12 cellular contexts compared by ENCODE assay signal in genomic region chr5:83538788-83539535, GRCh38.
DNase-seq lines count a peak whose midpoint lies in the region; ATAC-seq and TF ChIP-seq lines count a peak whose summit lies in the region.
"Had no signal": no experiment of that assay in that cellular context is flagged by ENCODE, and none has a peak within 500 bp of the region (broad histone marks: within the 10 kb centered on the region; RNA-seq: fewer than 3 reads in every experiment).

No MANE protein-coding gene starts in this region.

- H3K27me3 ChIP-seq in DND-41 (ENCODE audit: insufficient read depth, low read length, poor library complexity) (no peaks in the 10 kb centered on the region), OCI-LY3 (ENCODE audit: low read depth, low read length) (no peaks in the 10 kb centered on the region), ascending aorta (no peaks in the 10 kb centered on the region), gastrocnemius medialis (no peaks in the 10 kb centered on the region)

- H3K9ac ChIP-seq in DND-41 (ENCODE audit: low read depth, low read length) = no peak overlapping the region
- H3K9ac ChIP-seq in OCI-LY3 (ENCODE audit: low read length) = no peak overlapping the region; the same call in 1 of the 2 replicates

- peak; percentile 75 for ATAC-seq in DND-41 (ENCODE audit: insufficient read depth, low read depth)
- peak; percentile 85 for ATAC-seq in GM19395 (IDR thresholded peaks at IDR 0.05; ENCODE audit: unreplicated experiment)
- peak; percentile 73 for ATAC-seq in HG02970 (IDR thresholded peaks at IDR 0.05; ENCODE audit: low FRiP score, unreplicated experiment)
- no peak for ATAC-seq in gastrocnemius medialis

- H4K20me1 ChIP-seq in DND-41 (ENCODE audit: insufficient read depth, low read length) (no peaks in the 10 kb centered on the region), OCI-LY3 (ENCODE audit: insufficient read depth, low read length) (no peaks in the 10 kb centered on the region)

- H3K79me2 ChIP-seq in DND-41 (ENCODE audit: insufficient read depth, low read length) (no peaks in the 10 kb centered on the region), OCI-LY3 (ENCODE audit: low read length) (no peaks in the 10 kb centered on the region)

- no peak for TF ChIP-seq POLR2A in gastrocnemius medialis (IDR thresholded peaks at IDR 0.05)

- H3K4me2 ChIP-seq in DND-41 (ENCODE audit: insufficient read depth, low read length) (peak overlapping the region; percentile 47), OCI-LY3 (ENCODE audit: low read length) (peak overlapping the region; percentile 53)

- TF ChIP-seq CTCF in DND-41 (IDR thresholded peaks at IDR 0.05; ENCODE audit: borderline replicate concordance, extremely low read depth, low read length, poor library complexity, severe bottlenecking) = no peak
- TF ChIP-seq CTCF in OCI-LY3 (IDR thresholded peaks at IDR 0.05; ENCODE audit: low read depth, low read length) = no peak
- no peak for TF ChIP-seq CTCF in ascending aorta (IDR thresholded peaks at IDR 0.05)
- TF ChIP-seq CTCF in gastrocnemius medialis (IDR thresholded peaks at IDR 0.05 in 4 of 5, conservative IDR thresholded peaks at IDR 0.05 in 1 of 5) = no peak

- H3K4me1 ChIP-seq in DND-41 (ENCODE audit: insufficient read depth, low read length) = peaks cover 14% of the 10 kb centered on the region
- H3K4me1 ChIP-seq in OCI-LY3 (ENCODE audit: low read length) = peaks cover 16% of the 10 kb centered on the region
- H3K4me1 ChIP-seq in ascending aorta = peaks cover 0 to 8% of the 10 kb centered on the region in 2 donors
- no peaks in the 10 kb centered on the region for H3K4me1 ChIP-seq in gastrocnemius medialis
- H3K4me1 ChIP-seq: HAP-1 had no signal

- in situ Hi-C loops in gastrocnemius medialis (cut with MboI; ENCODE audit: low sequenced_read_pairs in 4 of 4) = no loop called here

- no peaks in the 10 kb centered on the region for H3K9me3 ChIP-seq in DND-41 (ENCODE audit: insufficient read depth, low read length, severe bottlenecking)
- no peaks in the 10 kb centered on the region for H3K9me3 ChIP-seq in OCI-LY3 (ENCODE audit: insufficient read depth, low read length)
- no peaks in the 10 kb centered on the region for H3K9me3 ChIP-seq in ascending aorta
- no peaks in the 10 kb centered on the region for H3K9me3 ChIP-seq in gastrocnemius medialis
- H3K9me3 ChIP-seq: HAP-1 had no signal

- intact Hi-C loops in ascending aorta (cut with DNase I) = no loop called here
- intact Hi-C loops in gastrocnemius medialis (cut with DNase I; ENCODE audit: low total_unique reads) = no loop called here

- H3K36me3 ChIP-seq in DND-41 (ENCODE audit: insufficient read depth, low read length) (no peaks in the 10 kb centered on the region), OCI-LY3 (replicated peaks; ENCODE audit: low read depth, low read length) (no peaks in the 10 kb centered on the region), ascending aorta (peaks cover 20 to 27% of the 10 kb centered on the region in 2 donors), gastrocnemius medialis (no peaks in the 10 kb centered on the region)
- H3K36me3 ChIP-seq: HAP-1 had no signal

- H2AFZ ChIP-seq in DND-41 (ENCODE audit: low read depth, low read length) = peak overlapping the region; percentile 69
- peak overlapping the region; percentile 26; the same call in 1 of the 2 replicates for H2AFZ ChIP-seq in OCI-LY3 (ENCODE audit: low read depth, low read length)

- DNase-seq in DND-41 = no peak
- DNase-seq in stimulated activated CD4-positive, alpha-beta T cell treated with anti-CD3 and anti-CD28 coated beads, Interleukin-2, amount 100 ng/mL, for 24 hours = no peak
- DNase-seq in ascending aorta (ENCODE audit: low spot score in 2 of 2) = no peak
- no peak for DNase-seq in NCI-H1417 treated with DMSO at 0.1 percent for 48 hours (lab: John Stamatoyannopoulos, UW)
- DNase-seq in gastrocnemius medialis = no peak
- DNase-seq: activated B cell treated with CpG ODN at 0.5 μM for 24 hours; caudate nucleus; CD8-positive, alpha-beta memory T cell had no signal

- peak overlapping the region in 1 of 2 experiments; percentile 3; a peak in 2 of 4 replicates for H3K4me3 ChIP-seq in DND-41 (ENCODE audit: low read depth in 1 of 2, low read length in 2 of 2)
- peak overlapping the region; percentile 38 for H3K4me3 ChIP-seq in OCI-LY3 (ENCODE audit: low read length)
- no peak overlapping the region for H3K4me3 ChIP-seq in ascending aorta
- H3K4me3 ChIP-seq in gastrocnemius medialis = no peak overlapping the region
- H3K4me3 ChIP-seq: HAP-1 had no signal

- H3K27ac ChIP-seq in DND-41 (ENCODE audit: low read length) (peak overlapping the region; percentile 34), OCI-LY3 (ENCODE audit: low read length) (peak overlapping the region; percentile 71), ascending aorta (no peak overlapping the region), gastrocnemius medialis (no peak overlapping the region)

Comparison
In these comparisons a context has a peak if more than half of its experiments do, and no peak if none do; other contexts are left out.
1. ATAC-seq: peak in DND-41 (single experiment), GM19395 (single experiment) and HG02970 (single experiment); none in gastrocnemius medialis (0 of 2).
2. H3K27ac ChIP-seq: peak in DND-41 (single experiment) and OCI-LY3 (single experiment); none in ascending aorta (0 of 2) and gastrocnemius medialis (0 of 4).